1 cellular context compared by ENCODE assay signal in the genomic region with DNA sequence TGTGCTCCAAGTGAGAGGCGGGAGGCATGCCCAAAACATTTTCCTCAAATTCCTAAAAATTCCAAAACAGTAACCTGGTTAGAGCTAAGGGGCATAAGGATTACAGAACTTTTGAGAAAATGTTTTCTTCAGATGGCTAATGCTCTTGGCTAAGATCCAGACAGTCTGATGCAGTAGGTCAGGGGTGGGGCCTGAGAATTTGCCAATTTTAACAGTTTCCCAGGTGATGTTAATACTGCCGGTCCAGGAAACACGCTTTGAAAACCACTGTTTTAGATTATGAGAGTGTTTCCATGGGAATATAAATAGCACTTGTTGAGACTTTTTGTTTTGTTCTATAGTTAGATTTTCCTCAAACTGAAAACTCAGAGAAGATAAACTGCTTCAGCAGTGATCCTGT.
TF ChIP-seq lines count a peak whose summit lies in the region.

No MANE protein-coding gene starts in this region.

TF ChIP-seq in GM23338, 12 proteins besides CTCF, POLR2A, EP300 and RAD21 (continued from another document):
- TF ChIP-seq, protein P1, sequence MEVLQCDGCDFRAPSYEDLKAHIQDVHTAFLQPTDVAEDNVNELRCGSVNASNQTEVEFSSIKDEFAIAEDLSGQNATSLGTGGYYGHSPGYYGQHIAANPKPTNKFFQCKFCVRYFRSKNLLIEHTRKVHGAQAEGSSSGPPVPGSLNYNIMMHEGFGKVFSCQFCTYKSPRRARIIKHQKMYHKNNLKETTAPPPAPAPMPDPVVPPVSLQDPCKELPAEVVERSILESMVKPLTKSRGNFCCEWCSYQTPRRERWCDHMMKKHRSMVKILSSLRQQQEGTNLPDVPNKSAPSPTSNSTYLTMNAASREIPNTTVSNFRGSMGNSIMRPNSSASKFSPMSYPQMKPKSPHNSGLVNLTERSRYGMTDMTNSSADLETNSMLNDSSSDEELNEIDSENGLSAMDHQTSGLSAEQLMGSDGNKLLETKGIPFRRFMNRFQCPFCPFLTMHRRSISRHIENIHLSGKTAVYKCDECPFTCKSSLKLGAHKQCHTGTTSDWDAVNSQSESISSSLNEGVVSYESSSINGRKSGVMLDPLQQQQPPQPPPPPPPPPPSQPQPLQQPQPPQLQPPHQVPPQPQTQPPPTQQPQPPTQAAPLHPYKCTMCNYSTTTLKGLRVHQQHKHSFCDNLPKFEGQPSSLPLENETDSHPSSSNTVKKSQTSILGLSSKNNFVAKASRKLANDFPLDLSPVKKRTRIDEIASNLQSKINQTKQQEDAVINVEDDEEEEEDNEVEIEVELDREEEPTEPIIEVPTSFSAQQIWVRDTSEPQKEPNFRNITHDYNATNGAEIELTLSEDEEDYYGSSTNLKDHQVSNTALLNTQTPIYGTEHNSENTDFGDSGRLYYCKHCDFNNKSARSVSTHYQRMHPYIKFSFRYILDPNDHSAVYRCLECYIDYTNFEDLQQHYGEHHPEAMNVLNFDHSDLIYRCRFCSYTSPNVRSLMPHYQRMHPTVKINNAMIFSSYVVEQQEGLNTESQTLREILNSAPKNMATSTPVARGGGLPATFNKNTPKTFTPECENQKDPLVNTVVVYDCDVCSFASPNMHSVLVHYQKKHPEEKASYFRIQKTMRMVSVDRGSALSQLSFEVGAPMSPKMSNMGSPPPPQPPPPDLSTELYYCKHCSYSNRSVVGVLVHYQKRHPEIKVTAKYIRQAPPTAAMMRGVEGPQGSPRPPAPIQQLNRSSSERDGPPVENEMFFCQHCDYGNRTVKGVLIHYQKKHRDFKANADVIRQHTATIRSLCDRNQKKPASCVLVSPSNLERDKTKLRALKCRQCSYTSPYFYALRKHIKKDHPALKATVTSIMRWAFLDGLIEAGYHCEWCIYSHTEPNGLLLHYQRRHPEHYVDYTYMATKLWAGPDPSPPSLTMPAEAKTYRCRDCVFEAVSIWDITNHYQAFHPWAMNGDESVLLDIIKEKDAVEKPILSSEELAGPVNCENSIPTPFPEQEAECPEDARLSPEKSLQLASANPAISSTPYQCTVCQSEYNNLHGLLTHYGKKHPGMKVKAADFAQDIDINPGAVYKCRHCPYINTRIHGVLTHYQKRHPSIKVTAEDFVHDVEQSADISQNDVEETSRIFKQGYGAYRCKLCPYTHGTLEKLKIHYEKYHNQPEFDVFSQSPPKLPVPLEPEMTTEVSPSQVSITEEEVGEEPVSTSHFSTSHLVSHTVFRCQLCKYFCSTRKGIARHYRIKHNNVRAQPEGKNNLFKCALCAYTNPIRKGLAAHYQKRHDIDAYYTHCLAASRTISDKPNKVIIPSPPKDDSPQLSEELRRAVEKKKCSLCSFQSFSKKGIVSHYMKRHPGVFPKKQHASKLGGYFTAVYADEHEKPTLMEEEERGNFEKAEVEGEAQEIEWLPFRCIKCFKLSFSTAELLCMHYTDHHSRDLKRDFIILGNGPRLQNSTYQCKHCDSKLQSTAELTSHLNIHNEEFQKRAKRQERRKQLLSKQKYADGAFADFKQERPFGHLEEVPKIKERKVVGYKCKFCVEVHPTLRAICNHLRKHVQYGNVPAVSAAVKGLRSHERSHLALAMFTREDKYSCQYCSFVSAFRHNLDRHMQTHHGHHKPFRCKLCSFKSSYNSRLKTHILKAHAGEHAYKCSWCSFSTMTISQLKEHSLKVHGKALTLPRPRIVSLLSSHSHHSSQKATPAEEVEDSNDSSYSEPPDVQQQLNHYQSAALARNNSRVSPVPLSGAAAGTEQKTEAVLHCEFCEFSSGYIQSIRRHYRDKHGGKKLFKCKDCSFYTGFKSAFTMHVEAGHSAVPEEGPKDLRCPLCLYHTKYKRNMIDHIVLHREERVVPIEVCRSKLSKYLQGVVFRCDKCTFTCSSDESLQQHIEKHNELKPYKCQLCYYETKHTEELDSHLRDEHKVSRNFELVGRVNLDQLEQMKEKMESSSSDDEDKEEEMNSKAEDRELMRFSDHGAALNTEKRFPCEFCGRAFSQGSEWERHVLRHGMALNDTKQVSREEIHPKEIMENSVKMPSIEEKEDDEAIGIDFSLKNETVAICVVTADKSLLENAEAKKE (CRISPR knock-in tag; IDR thresholded peaks at IDR 0.05): no peak
- TF ChIP-seq ZNF114 (CRISPR knock-in tag; IDR thresholded peaks at IDR 0.05): no peak
